ENCODE assay signal across 13 cellular contexts in the genomic region with DNA sequence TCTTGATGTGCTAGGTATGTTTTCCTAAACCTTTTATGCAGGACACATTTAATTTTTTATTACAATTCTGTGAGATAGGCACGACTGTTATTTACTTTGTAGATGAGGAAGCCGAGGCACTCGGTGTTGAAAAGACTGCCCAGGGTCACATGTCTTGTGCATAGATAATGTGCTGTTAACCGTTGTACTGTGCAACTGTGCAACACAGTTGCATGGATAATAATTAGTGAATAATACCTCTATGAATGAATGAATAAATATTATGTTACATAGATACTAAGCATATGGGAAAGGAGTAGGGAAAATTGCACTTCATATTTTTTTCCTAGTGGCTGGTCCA.
"Had no signal": no experiment of that assay in that cellular context is flagged by ENCODE, and none has a peak within 500 bp of the region (broad histone marks: within the 10 kb centered on the region; RNA-seq: fewer than 3 reads in every experiment).

No MANE protein-coding gene starts in this region.

- H3K27ac ChIP-seq: brain microvascular endothelial cell, SJCRH30 had no signal

- H3K27me3 ChIP-seq: brain microvascular endothelial cell, MG63, SJCRH30 had no signal

- H3K36me3 ChIP-seq: brain microvascular endothelial cell, MG63, SJCRH30 had no signal

- H3K27me3 Mint-ChIP-seq: activated naive CD8-positive, alpha-beta T cell treated with anti-CD3 and anti-CD28 coated beads for 36 hours had no signal

- H3K4me3 ChIP-seq: MG63, SJCRH30 had no signal

- H3K4me1 ChIP-seq: SJCRH30 had no signal

- H3K9me3 Mint-ChIP-seq: activated CD8-positive, alpha-beta T cell treated with anti-CD3 and anti-CD28 coated beads for 36 hours; activated naive CD4-positive, alpha-beta T cell treated with anti-CD3 and anti-CD28 coated beads, Interleukin-2, amount 10 ng/mL, durations not matched to agents 7 days and 5 days; activated naive CD8-positive, alpha-beta T cell treated with anti-CD3 and anti-CD28 coated beads for 36 hours; activated T-cell treated with anti-CD3 and anti-CD28 coated beads, Interleukin-2, amount 50 U/mL, for 72 hours; activated T-helper 2 cell treated with anti-CD3 and anti-CD28 coated beads, Interferon-gamma antibody, Interleukin-2, Interleukin-4, amounts not matched to agents 10 μg/mL and 5 μg/mL and 100 μg/mL, durations not matched to agents 14 hours and 24 hours and 36 hours; T-helper 1 cell treated with Interleukin-12 subunit alpha and Interleukin-12 subunit beta and Interleukin-4 antibody, amounts not matched to agents 30 μg/mL and 1 μg/mL, for 36 hours had no signal

- DNase-seq: activated CD8-positive, alpha-beta memory T cell treated with anti-CD3 and anti-CD28 coated beads, Interleukin-2, amount 50 U/mL, for 4 hours; activated CD8-positive, alpha-beta T cell treated with anti-CD3 and anti-CD28 coated beads for 36 hours; activated gamma-delta T cell treated with Interleukin-2 at 50 U/mL for 16 hours; activated naive CD4-positive, alpha-beta T cell treated with anti-CD3 and anti-CD28 coated beads, Interleukin-2, amount 10 ng/mL, durations not matched to agents 7 days and 5 days; activated naive CD8-positive, alpha-beta T cell treated with anti-CD3 and anti-CD28 coated beads for 36 hours; activated T-cell treated with anti-CD3 and anti-CD28 coated beads, Interleukin-2, amount 50 U/mL, for 72 hours; KG1; MG63 had no signal

- H3K4me1 Mint-ChIP-seq: activated naive CD8-positive, alpha-beta T cell treated with anti-CD3 and anti-CD28 coated beads for 36 hours had no signal

- H3K27ac Mint-ChIP-seq: activated CD8-positive, alpha-beta T cell treated with anti-CD3 and anti-CD28 coated beads for 36 hours; activated naive CD4-positive, alpha-beta T cell treated with anti-CD3 and anti-CD28 coated beads, Interleukin-2, amount 10 ng/mL, durations not matched to agents 7 days and 5 days; activated naive CD8-positive, alpha-beta T cell treated with anti-CD3 and anti-CD28 coated beads for 36 hours; activated T-cell treated with anti-CD3 and anti-CD28 coated beads, Interleukin-2, amount 50 U/mL, for 72 hours; activated T-helper 2 cell treated with anti-CD3 and anti-CD28 coated beads, Interferon-gamma antibody, Interleukin-2, Interleukin-4, amounts not matched to agents 10 μg/mL and 5 μg/mL and 100 μg/mL, durations not matched to agents 14 hours and 24 hours and 36 hours; T-helper 1 cell treated with Interleukin-12 subunit alpha and Interleukin-12 subunit beta and Interleukin-4 antibody, amounts not matched to agents 30 μg/mL and 1 μg/mL, for 36 hours had no signal

- H3K9me3 ChIP-seq: MG63, SJCRH30, SK-N-SH had no signal

- H3K36me3 Mint-ChIP-seq: activated naive CD4-positive, alpha-beta T cell treated with anti-CD3 and anti-CD28 coated beads, Interleukin-2, amount 10 ng/mL, durations not matched to agents 7 days and 5 days; activated naive CD8-positive, alpha-beta T cell treated with anti-CD3 and anti-CD28 coated beads for 36 hours had no signal

- H3K4me3 Mint-ChIP-seq: activated CD8-positive, alpha-beta T cell treated with anti-CD3 and anti-CD28 coated beads for 36 hours; activated naive CD4-positive, alpha-beta T cell treated with anti-CD3 and anti-CD28 coated beads, Interleukin-2, amount 10 ng/mL, durations not matched to agents 7 days and 5 days; activated naive CD8-positive, alpha-beta T cell treated with anti-CD3 and anti-CD28 coated beads for 36 hours; activated T-cell treated with anti-CD3 and anti-CD28 coated beads, Interleukin-2, amount 50 U/mL, for 72 hours; T-helper 1 cell treated with Interleukin-12 subunit alpha and Interleukin-12 subunit beta and Interleukin-4 antibody, amounts not matched to agents 30 μg/mL and 1 μg/mL, for 36 hours had no signal
